Comparison of ENCODE assay signal across 21 cellular contexts in genomic region chr10:46291817-46292572, GRCh38. TPM values are rescaled to one million over a fixed set of nuclear protein-coding genes. Genes with fewer than 3 reads are reported as not detected.
DNase-seq lines count a peak whose midpoint lies in the region; ATAC-seq and TF ChIP-seq lines count a peak whose summit lies in the region.
"Had no signal": no experiment of that assay in that cellular context is flagged by ENCODE, and none has a peak within 500 bp of the region (broad histone marks: within the 10 kb centered on the region; RNA-seq: fewer than 3 reads in every experiment).

No MANE protein-coding gene starts in this region.

- no peaks in the 10 kb centered on the region for H3K79me2 ChIP-seq in Karpas-422 (ENCODE audit: low read length)

- TF ChIP-seq POLR2A in transverse colon (IDR thresholded peaks at IDR 0.05): no peak

- no peak for ATAC-seq in left cardiac atrium
- ATAC-seq in Panc1: peak; percentile 14; the same call in 1 of the 2 replicates
- ATAC-seq in left lung: peak; percentile 2
- ATAC-seq in lower lobe of right lung: no peak
- ATAC-seq: activated T-helper 17 cell treated with anti-CD3 and anti-CD28 coated beads, Interleukin-2, amount 50 U/mL, for 72 hours; stimulated activated naive CD8-positive, alpha-beta T cell treated with anti-CD3 and anti-CD28 coated beads, Interleukin-15, Interleukin-2, amounts not matched to agents 100 U/mL and 50 U/mL, for 24 hours; T-helper 17 cell had no signal

- no peak for TF ChIP-seq EP300 in transverse colon (IDR thresholded peaks at IDR 0.05; ENCODE audit: low read depth)

- no peaks in the 10 kb centered on the region for H3K9me3 ChIP-seq in Panc1 (ENCODE audit: control insufficient read depth, insufficient read depth, low read depth, low read length)
- no peaks in the 10 kb centered on the region for H3K9me3 ChIP-seq in left lung
- H3K9me3 ChIP-seq in transverse colon: no peaks in the 10 kb centered on the region
- H3K9me3 ChIP-seq in Karpas-422 (ENCODE audit: low read length): no peaks in the 10 kb centered on the region
- H3K9me3 ChIP-seq in lower lobe of right lung: no peaks in the 10 kb centered on the region
- H3K9me3 ChIP-seq: left ventricle myocardium inferior, upper lobe of left lung had no signal

- in situ Hi-C loops in Panc1 (cut with HindIII; ENCODE audit: low pct_unique_long_range_greater_than_20kb, low sequenced_read_pairs): no loop called here
- in situ Hi-C loops in transverse colon (cut with MboI; ENCODE audit: low pct_ligation_motif_present in 1 of 4, low pct_unique_long_range_greater_than_20kb in 1 of 4, low sequenced_read_pairs in 3 of 4): loop anchor here in 1 of 4 donors (25.0 kb wide), 1 partner anchor 1095 kb away; the partner anchor contains the start of gene ZNF488

- H2AFZ ChIP-seq in Karpas-422 (ENCODE audit: low read length): no peak overlapping the region

- H3K4me3 ChIP-seq in Panc1 (ENCODE audit: low read depth in 2 of 2, low read length in 2 of 2) (no peak overlapping the region), left lung (no peak overlapping the region), transverse colon (no peak overlapping the region), Karpas-422 (ENCODE audit: low read length) (no peak overlapping the region), lower lobe of right lung (no peak overlapping the region)
- H3K4me3 ChIP-seq: cardiac muscle cell, left ventricle myocardium inferior, upper lobe of left lung had no signal

- DNase-seq in cardiac septum (ENCODE audit: low spot score) (peak; percentile 69), left cardiac atrium (no peak), Panc1 (ENCODE audit: low read depth, low spot score) (no peak), left lung (peak in 1 of 2 donors; percentile 25), transverse colon (peak; percentile 17), NOMO-1 treated with dmso at 0.1 percent for 144 hours (lab: John Stamatoyannopoulos, UW; ENCODE audit: unreplicated experiment) (no peak), Karpas-422 (no peak), lower lobe of right lung (no peak)
- DNase-seq: amniotic stem cell; DND-41; Kasumi-1; left ventricle myocardium inferior; NCI-H524 treated with DMSO at 0.1 percent for 48 hours; stimulated activated CD4-positive, alpha-beta T cell treated with anti-CD3 and anti-CD28 coated beads, Interleukin-2, amount 100 ng/mL, for 24 hours; stimulated activated naive CD8-positive, alpha-beta T cell treated with anti-CD3 and anti-CD28 coated beads, Interleukin-15, Interleukin-2, amounts not matched to agents 100 U/mL and 50 U/mL, for 24 hours; T-helper 17 cell had no signal

- peaks cover 4% of the 10 kb centered on the region; the same call in 1 of the 2 replicates for H3K4me1 ChIP-seq in Panc1 (ENCODE audit: control insufficient read depth, insufficient read depth, low read length)
- peaks cover 5 to 10% of the 10 kb centered on the region in 2 donors for H3K4me1 ChIP-seq in left lung
- peaks cover 0 to 6% (median 2%) of the 10 kb centered on the region in 4 donors for H3K4me1 ChIP-seq in transverse colon
- no peaks in the 10 kb centered on the region for H3K4me1 ChIP-seq in Karpas-422 (ENCODE audit: low read length)
- peaks cover 4% of the 10 kb centered on the region for H3K4me1 ChIP-seq in lower lobe of right lung

- H3K9me2 ChIP-seq in Karpas-422 (replicated peaks; ENCODE audit: insufficient read depth, low read length): no peaks in the 10 kb centered on the region

- no peaks in the 10 kb centered on the region for H3K36me3 ChIP-seq in Panc1 (ENCODE audit: control insufficient read depth, insufficient read depth, low read length)
- no peaks in the 10 kb centered on the region for H3K36me3 ChIP-seq in left lung
- H3K36me3 ChIP-seq in transverse colon: no peaks in the 10 kb centered on the region
- no peaks in the 10 kb centered on the region for H3K36me3 ChIP-seq in Karpas-422 (ENCODE audit: insufficient read depth, low read length)
- no peaks in the 10 kb centered on the region for H3K36me3 ChIP-seq in lower lobe of right lung
- H3K36me3 ChIP-seq: cardiac muscle cell, left ventricle myocardium inferior, upper lobe of left lung had no signal

- 52 to 83% methylated on average over 1 to 10 of the region's 10 CpGs for WGBS in transverse colon (ENCODE audit: low coverage in 1 of 2), 2 donors

- POLR2A ChIA-PET in Panc1 (lab: Charles Lee): no interaction called here

- no peak overlapping the region for H3K9ac ChIP-seq in Karpas-422 (ENCODE audit: low read length)

- no peaks in the 10 kb centered on the region for H4K20me1 ChIP-seq in Karpas-422 (ENCODE audit: insufficient read depth, low read depth, low read length)

- BruUV-seq in Panc1 (replicated peaks; lab: Mats Ljungman, UMichigan): no TSS peak

- H3K4me2 ChIP-seq in Karpas-422 (ENCODE audit: low read depth, low read length, poor library complexity, severe bottlenecking): no peak overlapping the region

- H3K27ac ChIP-seq in Panc1 (ENCODE audit: low read length): peak overlapping the region; percentile 26; the same call in 1 of the 2 replicates
- H3K27ac ChIP-seq in left lung: no peak overlapping the region
- no peak overlapping the region for H3K27ac ChIP-seq in transverse colon
- H3K27ac ChIP-seq in Karpas-422 (ENCODE audit: low read length): no peak overlapping the region
- H3K27ac ChIP-seq in lower lobe of right lung: no peak overlapping the region
- H3K27ac ChIP-seq: cardiac muscle cell, left ventricle myocardium inferior, upper lobe of left lung had no signal

- no peaks in the 10 kb centered on the region for H3K27me3 ChIP-seq in Panc1 (ENCODE audit: control insufficient read depth, insufficient read depth, low read length)
- H3K27me3 ChIP-seq in left lung: no peaks in the 10 kb centered on the region
- H3K27me3 ChIP-seq in transverse colon: no peaks in the 10 kb centered on the region
- no peaks in the 10 kb centered on the region for H3K27me3 ChIP-seq in Karpas-422 (ENCODE audit: low read length)
- no peaks in the 10 kb centered on the region for H3K27me3 ChIP-seq in lower lobe of right lung (ENCODE audit: low read depth)
- H3K27me3 ChIP-seq: cardiac muscle cell, upper lobe of left lung had no signal

- intact Hi-C loops in cardiac septum (cut with DNase I) (no loop called here), left cardiac atrium (cut with DNase I) (no loop called here), Panc1 (cut with micrococcal nuclease; ENCODE audit: unreplicated experiment) (no loop called here), left lung (cut with DNase I) (no loop called here), transverse colon (cut with DNase I; ENCODE audit: low total_unique reads) (no loop called here), lower lobe of right lung (cut with DNase I) (no loop called here)

- TF ChIP-seq CTCF in Panc1 (IDR thresholded peaks at IDR 0.05) (no peak), left lung (IDR thresholded peaks at IDR 0.05) (no peak), transverse colon (IDR thresholded peaks at IDR 0.05) (no peak), lower lobe of right lung (IDR thresholded peaks at IDR 0.05) (no peak)

- CTCF ChIA-PET in Panc1 (lab: Charles Lee): no interaction called here

RNA-seq across cellular contexts. Expression of gene ANTXRL, which starts 5.2 kb away (rescaled TPM):
- not detected for total RNA-seq in cardiac septum
- total RNA-seq in left cardiac atrium: not detected
- total RNA-seq in Panc1 (2021; ENCODE audit: unreplicated experiment): not detected
- polyA plus RNA-seq in Panc1 (2012; ENCODE audit: insufficient read length): not detected
- not detected for total RNA-seq in left lung
- not detected for total RNA-seq in transverse colon
- not detected in 2 replicates for total RNA-seq in Karpas-422 (2014; rRNA removed; shearing (Covaris generic); ENCODE audit: low replicate concordance)
- not detected for total RNA-seq in lower lobe of right lung
- total RNA-seq: activated T-helper 17 cell treated with anti-CD3 and anti-CD28 coated beads, Interleukin-2, amount 50 U/mL, for 72 hours; cardiac muscle cell; CD8-positive, alpha-beta memory T cell; left ventricle myocardium inferior; omental fat pad; T-helper 17 cell; upper lobe of left lung had no signal
- polyA plus RNA-seq: cardiac muscle cell; CD8-positive, alpha-beta memory T cell had no signal

Comparison
In these comparisons a context has a peak if more than half of its experiments do, and no peak if none do; other contexts are left out.
1. DNase-seq: peak in cardiac septum (single experiment) and transverse colon (single experiment); none in left cardiac atrium (single experiment), Panc1 (single experiment), NOMO-1 treated with dmso at 0.1 percent for 144 hours (single experiment), Karpas-422 (single experiment) and lower lobe of right lung (single experiment).
2. ATAC-seq: peak in Panc1 (single experiment) and left lung (single experiment); none in left cardiac atrium (0 of 2) and lower lobe of right lung (0 of 2).